ENCODE assay signal across 8 cellular contexts in the genomic region with DNA sequence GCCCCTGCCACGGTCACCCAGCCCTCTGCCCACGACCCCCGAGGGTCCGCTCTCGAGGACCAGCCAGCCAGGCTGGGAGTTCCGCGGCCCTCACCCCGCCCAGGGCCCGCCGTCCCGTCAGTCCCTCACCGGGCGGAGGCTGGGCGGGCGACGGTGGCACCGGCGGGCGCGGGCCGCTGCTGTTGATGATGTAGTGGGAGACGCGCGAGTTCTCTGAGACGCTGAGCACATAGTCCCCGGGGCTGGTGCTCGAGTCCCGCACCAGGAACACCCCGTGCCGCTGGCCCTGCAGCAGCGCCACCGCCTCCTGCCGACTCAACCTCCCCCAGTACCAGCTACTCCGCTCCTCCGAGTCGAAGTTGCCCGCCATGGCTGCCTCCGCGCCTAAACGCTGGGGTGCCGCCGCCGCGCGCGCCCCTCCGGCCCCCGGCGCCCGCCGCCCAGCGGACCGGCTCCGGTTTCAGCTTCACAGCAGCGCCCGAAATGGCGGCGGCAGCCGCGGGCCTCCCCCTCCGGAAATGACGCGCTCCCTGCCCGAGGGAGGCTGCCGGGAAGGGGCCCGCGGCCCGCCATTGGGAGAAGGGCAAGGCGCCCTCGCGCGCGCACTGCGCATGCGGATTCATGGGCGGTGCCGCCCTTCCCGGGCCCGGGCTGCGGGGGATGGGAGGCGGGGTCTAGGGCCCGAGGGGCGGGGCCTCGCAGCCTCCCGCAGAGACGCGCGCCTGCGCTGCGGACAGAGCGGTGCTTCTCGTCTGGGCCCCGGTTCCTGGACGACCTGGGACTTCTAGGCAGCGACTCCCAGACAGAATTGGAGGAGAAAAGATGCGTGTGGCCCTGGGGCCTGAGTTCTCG. TPM values are rescaled to one million over a fixed set of nuclear protein-coding genes. Genes with fewer than 3 reads are reported as not detected.
DNase-seq lines count a peak whose midpoint lies in the region; ATAC-seq, FAIRE-seq and TF ChIP-seq lines count a peak whose summit lies in the region.

CRK (minus strand) TSS at position 485 of the 852 bp plus-strand sequence; CDS start at position 370, 115 bp downstream.

- peak within 1 kb of the TSS; percentile 91 for H3K27ac Mint-ChIP-seq in WTC11

- DNase-seq in AG04449 (ENCODE audit: low read depth, low spot score) (peak; percentile 50), NCI-H2227 (lab: John Stamatoyannopoulos, UW; ENCODE audit: unreplicated experiment) (peak; percentile 96), WTC11 (ENCODE audit: low spot score) (peak; percentile 98), bronchial epithelial cell (ENCODE audit: low read depth) (peak; percentile 80), iPS-NIHi11 (ENCODE audit: low spot score) (peak; percentile 100), small intestine (peak; percentile 97)

- FAIRE-seq in bronchial epithelial cell (lab: Jason Lieb, UNC): no peak
- FAIRE-seq in small intestine (lab: Jason Lieb, UNC): no peak

- peaks cover 1% of the 10 kb centered on the region for H3K36me3 ChIP-seq in bronchial epithelial cell (ENCODE audit: control insufficient read depth, insufficient read depth, low read length)
- no peaks in the 10 kb centered on the region for H3K36me3 ChIP-seq in small intestine (ENCODE audit: control insufficient read depth in 2 of 2, insufficient read depth in 2 of 2, low read length in 2 of 2)

- no peaks in the 10 kb centered on the region; the same call in 1 of the 2 replicates for H3K27me3 Mint-ChIP-seq in WTC11 (ENCODE audit: low read depth)

- H3K4me3 Mint-ChIP-seq in WTC11: peak within 1 kb of the TSS; percentile 91

- no peaks in the 10 kb centered on the region for H3K9me3 ChIP-seq in small intestine (ENCODE audit: control insufficient read depth, low read depth)

- no peaks in the 10 kb centered on the region for H3K27me3 ChIP-seq in bronchial epithelial cell (ENCODE audit: control insufficient read depth, insufficient read depth, low read length)
- H3K27me3 ChIP-seq in small intestine (ENCODE audit: control insufficient read depth in 2 of 2, insufficient read depth in 2 of 2, low read length in 2 of 2): no peaks in the 10 kb centered on the region

- H3K4me3 ChIP-seq in AG04449 (ENCODE audit: low read depth, low read length) (peak within 1 kb of the TSS; percentile 86), bronchial epithelial cell (ENCODE audit: low read depth, low read length) (peak within 1 kb of the TSS; percentile 86), small intestine (ENCODE audit: low read depth in 1 of 2, low read length in 2 of 2) (peak within 1 kb of the TSS; percentile 84 to 99)

- ATAC-seq in GM18873 (IDR thresholded peaks at IDR 0.05; ENCODE audit: low FRiP score, unreplicated experiment) (peak; percentile 64), HG03139 (IDR thresholded peaks at IDR 0.05; ENCODE audit: unreplicated experiment) (peak; percentile 83), WTC11 (peak; percentile 94)

- peaks cover 3 to 5% of the 10 kb centered on the region in 2 donors for H3K4me1 ChIP-seq in small intestine (ENCODE audit: control insufficient read depth in 2 of 2, insufficient read depth in 1 of 2, low read depth in 1 of 2, low read length in 1 of 2)

- H3K9me3 Mint-ChIP-seq in WTC11: peaks cover 3% of the 10 kb centered on the region; the same call in 1 of the 2 replicates

- H3K27ac ChIP-seq in small intestine (ENCODE audit: low read depth in 1 of 2, low read length in 1 of 2): peak within 1 kb of the TSS; percentile 96 to 97

- H3K4me1 Mint-ChIP-seq in WTC11: peaks cover 24% of the 10 kb centered on the region

- WGBS in small intestine, 3 donors: 0 to 1% (median 1%) methylated on average over 68 to 97 of the region's 97 CpGs

- no peak for TF ChIP-seq CTCF in AG04449 (IDR thresholded peaks at IDR 0.05; ENCODE audit: insufficient read depth, low read length, missing control alignments)
- no peak for TF ChIP-seq CTCF in WTC11 (IDR thresholded peaks at IDR 0.05)
- TF ChIP-seq CTCF in bronchial epithelial cell (IDR thresholded peaks at IDR 0.05; ENCODE audit: insufficient read depth, low read length, severe bottlenecking): no peak

- H3K36me3 Mint-ChIP-seq in WTC11: peaks cover 14% of the 10 kb centered on the region

- CTCF ChIA-PET in AG04449 (lab: Yijun Ruan, JAX) (interaction anchor here (0.8 to 8.2 kb wide), 3 partner anchors 65 to 93 kb away, joined by 3 to 35 read pairs (median 8); no protein-coding TSS in a partner anchor), WTC11 (lab: Charles Lee) (interaction anchor here (1.0 to 1.6 kb wide), 3 partner anchors 60 to 90 kb away, joined by 3 to 10 read pairs (median 8); partner anchors contain the start of gene INPP5K)

- POLR2A ChIA-PET in AG04449 (lab: Yijun Ruan, JAX): interaction anchor here (0.7 to 1.0 kb wide), 3 partner anchors 29 to 60 kb away, joined by 3 to 5 read pairs (median 4); partner anchors contain the start of gene INPP5K
- POLR2A ChIA-PET in WTC11 (lab: Charles Lee): no interaction called here

TF ChIP-seq in WTC11, 78 proteins besides CTCF, POLR2A, EP300 and RAD21 (continues in another document):
- TF ChIP-seq ZNF671 (CRISPR knock-in tag; IDR thresholded peaks at IDR 0.05) (no peak), E2F5 (CRISPR knock-in tag; IDR thresholded peaks at IDR 0.05) (peak; percentile 79), NR1H2 (CRISPR knock-in tag; IDR thresholded peaks at IDR 0.05) (no peak), ZNF138 (CRISPR knock-in tag; conservative IDR thresholded peaks at IDR 0.05) (0 out of 2 replicates have a peak, but pooled peaks have one; percentile 19), JUN (CRISPR knock-in tag; IDR thresholded peaks at IDR 0.05) (peak; percentile 38; the same call in 1 of the 2 replicates), ELF4 (CRISPR knock-in tag; IDR thresholded peaks at IDR 0.05; ENCODE audit: low read depth) (no peak), MYBL2 (CRISPR knock-in tag; IDR thresholded peaks at IDR 0.05) (peak; percentile 32), TEAD4 (CRISPR knock-in tag; IDR thresholded peaks at IDR 0.05) (no peak), ATF3 (CRISPR knock-in tag; conservative IDR thresholded peaks at IDR 0.05) (no peak), TCF7 (CRISPR knock-in tag; IDR thresholded peaks at IDR 0.05; ENCODE audit: low read depth) (peak; percentile 41; the same call in 1 of the 2 replicates), ZNF425 (CRISPR knock-in tag; conservative IDR thresholded peaks at IDR 0.05) (no peak), FOXJ3 (CRISPR knock-in tag; IDR thresholded peaks at IDR 0.05; ENCODE audit: borderline replicate concordance) (no peak), ZNF317 (CRISPR knock-in tag; IDR thresholded peaks at IDR 0.05; ENCODE audit: borderline replicate concordance, low read depth) (no peak)
- TF ChIP-seq, protein P1, sequence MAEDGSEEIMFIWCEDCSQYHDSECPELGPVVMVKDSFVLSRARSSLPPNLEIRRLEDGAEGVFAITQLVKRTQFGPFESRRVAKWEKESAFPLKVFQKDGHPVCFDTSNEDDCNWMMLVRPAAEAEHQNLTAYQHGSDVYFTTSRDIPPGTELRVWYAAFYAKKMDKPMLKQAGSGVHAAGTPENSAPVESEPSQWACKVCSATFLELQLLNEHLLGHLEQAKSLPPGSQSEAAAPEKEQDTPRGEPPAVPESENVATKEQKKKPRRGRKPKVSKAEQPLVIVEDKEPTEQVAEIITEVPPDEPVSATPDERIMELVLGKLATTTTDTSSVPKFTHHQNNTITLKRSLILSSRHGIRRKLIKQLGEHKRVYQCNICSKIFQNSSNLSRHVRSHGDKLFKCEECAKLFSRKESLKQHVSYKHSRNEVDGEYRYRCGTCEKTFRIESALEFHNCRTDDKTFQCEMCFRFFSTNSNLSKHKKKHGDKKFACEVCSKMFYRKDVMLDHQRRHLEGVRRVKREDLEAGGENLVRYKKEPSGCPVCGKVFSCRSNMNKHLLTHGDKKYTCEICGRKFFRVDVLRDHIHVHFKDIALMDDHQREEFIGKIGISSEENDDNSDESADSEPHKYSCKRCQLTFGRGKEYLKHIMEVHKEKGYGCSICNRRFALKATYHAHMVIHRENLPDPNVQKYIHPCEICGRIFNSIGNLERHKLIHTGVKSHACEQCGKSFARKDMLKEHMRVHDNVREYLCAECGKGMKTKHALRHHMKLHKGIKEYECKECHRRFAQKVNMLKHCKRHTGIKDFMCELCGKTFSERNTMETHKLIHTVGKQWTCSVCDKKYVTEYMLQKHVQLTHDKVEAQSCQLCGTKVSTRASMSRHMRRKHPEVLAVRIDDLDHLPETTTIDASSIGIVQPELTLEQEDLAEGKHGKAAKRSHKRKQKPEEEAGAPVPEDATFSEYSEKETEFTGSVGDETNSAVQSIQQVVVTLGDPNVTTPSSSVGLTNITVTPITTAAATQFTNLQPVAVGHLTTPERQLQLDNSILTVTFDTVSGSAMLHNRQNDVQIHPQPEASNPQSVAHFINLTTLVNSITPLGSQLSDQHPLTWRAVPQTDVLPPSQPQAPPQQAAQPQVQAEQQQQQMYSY (CRISPR knock-in tag; IDR thresholded peaks at IDR 0.05): no peak

RNA-seq across cellular contexts. Expression of gene CRK, which starts in this region (rescaled TPM):
- total RNA-seq in WTC11 (2021): 43.6 to 45.2 TPM (median 43.7 TPM) in 3 replicates
- 131 and 152 TPM in 2 replicates for total RNA-seq in bronchial epithelial cell
- polyA plus RNA-seq in small intestine: 10 to 100 TPM; 31.2 to 42.9 (median 41.6) TPM

Comparison
In these comparisons a context has a peak if more than half of its experiments do, and no peak if none do; other contexts are left out.
1. Peak in every context shown above with its lines: DNase-seq, ATAC-seq, H3K4me3 ChIP-seq and H3K27ac ChIP-seq.
2. DNase-seq: peak in every context shown above with its lines; median percentile 100 in iPS-NIHi11; 98 in WTC11; 97 in small intestine; 96 in NCI-H2227; 80 in bronchial epithelial cell; 50 in AG04449.